In the genomic region with DNA sequence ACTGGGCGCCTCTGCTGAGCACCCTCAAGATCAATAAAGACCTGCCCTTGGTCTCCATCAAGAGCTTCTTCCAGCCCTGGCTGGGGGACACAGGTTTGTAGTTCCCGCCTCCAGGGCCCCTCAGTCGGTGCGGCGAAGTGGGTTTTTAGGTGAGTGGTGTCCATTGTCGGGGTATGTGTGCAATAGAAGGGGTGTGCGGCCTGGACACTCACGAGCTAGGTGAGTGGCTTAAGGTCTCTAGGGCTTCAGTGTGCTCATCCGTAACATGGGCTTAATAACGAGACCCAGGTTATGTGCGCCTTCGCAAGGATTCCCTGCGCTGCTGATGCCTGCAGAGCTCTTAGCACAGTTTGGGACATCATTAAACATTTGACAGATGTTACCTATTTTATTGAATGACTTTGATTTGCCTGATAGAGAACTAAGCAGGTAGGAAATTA, we compare ENCODE assay signal across 8 cellular contexts. TPM values are rescaled to one million over a fixed set of nuclear protein-coding genes. Genes with fewer than 3 reads are reported as not detected.
A peak's percentile ranks its signal among the peaks of the same experiment; 100 is the strongest.
DNase-seq lines count a peak whose midpoint lies in the region; ATAC-seq, FAIRE-seq and TF ChIP-seq lines count a peak whose summit lies in the region.

No MANE protein-coding gene starts in this region.

- peak overlapping the region; percentile 86 for H3K4me3 Mint-ChIP-seq in glutamatergic neuron (ENCODE audit: unreplicated experiment)

- H3K9me3 Mint-ChIP-seq in glutamatergic neuron (ENCODE audit: unreplicated experiment) = no peaks in the 10 kb centered on the region

- H3K4me1 Mint-ChIP-seq in glutamatergic neuron (ENCODE audit: low read depth, unreplicated experiment) = peaks cover 10% of the 10 kb centered on the region

- ATAC-seq in HG03442 (IDR thresholded peaks at IDR 0.05; ENCODE audit: unreplicated experiment) (peak; percentile 16), sciatic nerve (peak; percentile 4)

- intact Hi-C loops in sciatic nerve (cut with DNase I) = no loop called here

- H3K36me3 Mint-ChIP-seq in glutamatergic neuron (ENCODE audit: unreplicated experiment) = no peaks in the 10 kb centered on the region

- TF ChIP-seq CTCF in C4-2B (conservative IDR thresholded peaks at IDR 0.05) = no peak
- no peak for TF ChIP-seq CTCF in VCaP (conservative IDR thresholded peaks at IDR 0.05)
- TF ChIP-seq CTCF in glutamatergic neuron (IDR thresholded peaks at IDR 0.05; ENCODE audit: partially characterized antibody, unreplicated experiment) = no peak
- TF ChIP-seq CTCF in GM13977 (IDR thresholded peaks at IDR 0.05; ENCODE audit: extremely low read depth, insufficient read depth, missing control alignments) = no peak

- no peak for FAIRE-seq in GM19239 (lab: Jason Lieb, UNC)

- H3K27me3 Mint-ChIP-seq in glutamatergic neuron (ENCODE audit: unreplicated experiment) = peaks cover 2% of the 10 kb centered on the region

- in situ Hi-C loops in GM13977 (cut with MboI; ENCODE audit: low pct_unique_long_range_greater_than_20kb, low sequenced_read_pairs, unreplicated experiment) = no loop called here

- peak; percentile 2 for DNase-seq in GM19239 (ENCODE audit: insufficient read length, low spot score)
- DNase-seq in glutamatergic neuron = no peak
- no peak for DNase-seq in sciatic nerve (ENCODE audit: low spot score)
- no peak for DNase-seq in ecto neural progenitor cell (ENCODE audit: low spot score)
- no peak for DNase-seq in GM13977 (ENCODE audit: low spot score)

- peak overlapping the region; percentile 85 for H3K27ac ChIP-seq in C4-2B
- peak overlapping the region; percentile 86 for H3K27ac ChIP-seq in VCaP

- H3K27ac Mint-ChIP-seq in glutamatergic neuron (ENCODE audit: unreplicated experiment) = peak overlapping the region; percentile 65

RNA-seq across cellular contexts. Expression of a gene that starts 0.7 kb away (rescaled TPM):
- total RNA-seq in glutamatergic neuron (ENCODE audit: unreplicated experiment) (29.7 TPM), sciatic nerve (19.8 TPM)
